In genomic region chr3:145943994-145944393, GRCh38 we compare ENCODE assay signal across 26 cellular contexts.
"Had no signal": no experiment of that assay in that cellular context is flagged by ENCODE, and none has a peak within 500 bp of the region (broad histone marks: within the 10 kb centered on the region; RNA-seq: fewer than 3 reads in every experiment).

No MANE protein-coding gene starts in this region.

- H3K4me3 ChIP-seq: adrenal gland, body of pancreas, breast epithelium, SJCRH30, SK-N-MC had no signal

- ATAC-seq: activated CD8-positive, alpha-beta T cell treated with anti-CD3 and anti-CD28 coated beads for 36 hours; activated naive CD4-positive, alpha-beta T cell treated with anti-CD3 and anti-CD28 coated beads, Interleukin-2, amount 50 U/mL, for 72 hours; body of pancreas; Panc1 had no signal

- H3K4me1 ChIP-seq: adrenal gland, breast epithelium, SJCRH30 had no signal

- FAIRE-seq: astrocyte had no signal

- H3K36me3 ChIP-seq: adrenal gland, breast epithelium, SJCRH30, WERI-Rb-1 had no signal

- H3K9me3 ChIP-seq: adrenal gland, body of pancreas, breast epithelium, SJCRH30 had no signal

- H3K27ac ChIP-seq: adrenal gland, body of pancreas, breast epithelium, SJCRH30, SK-N-MC, WERI-Rb-1 had no signal

- H3K27me3 ChIP-seq: adrenal gland, body of pancreas, breast epithelium, SJCRH30 had no signal

- DNase-seq: activated CD4-positive, alpha-beta T cell treated with anti-CD3 and anti-CD28 coated beads for 1 hour; activated CD4-positive, alpha-beta T cell treated with anti-CD3 and anti-CD28 coated beads for 48 hours; activated CD4-positive, CD25-positive, alpha-beta regulatory T cell; activated CD8-positive, alpha-beta T cell treated with anti-CD3 and anti-CD28 coated beads for 36 hours; activated gamma-delta T cell treated with Interleukin-2 at 50 U/mL for 16 hours; activated naive CD4-positive, alpha-beta T cell treated with anti-CD3 and anti-CD28 coated beads for 36 hours; activated T-cell treated with anti-CD3 and anti-CD28 coated beads, Interleukin-2, amount 50 U/mL, for 24 hours; adrenal gland; body of pancreas; MM.1S; MV-4-11; NCI-H1092; NCI-H1436 treated with DMSO at 0.1 percent for 48 hours; NCI-H1694 treated with DMSO at 0.1 percent for 48 hours; NCI-H2029 treated with DMSO at 0.1 percent for 48 hours; NCI-H345; NCI-H524 treated with DMSO at 0.1 percent for 48 hours; SHP77; SJCRH30; T1000; WERI-Rb-1 had no signal
